Comparison of ENCODE assay signal across 15 cellular contexts in genomic region chr1:34684246-34684645, GRCh38.
A peak's percentile ranks its signal among the peaks of the same experiment; 100 is the strongest.
DNase-seq lines count a peak whose midpoint lies in the region; ATAC-seq, FAIRE-seq and TF ChIP-seq lines count a peak whose summit lies in the region.
"Had no signal": no experiment of that assay in that cellular context is flagged by ENCODE, and none has a peak within 500 bp of the region (broad histone marks: within the 10 kb centered on the region; RNA-seq: fewer than 3 reads in every experiment).

No MANE protein-coding gene starts in this region.

- H3K27ac ChIP-seq in H9 (ENCODE audit: insufficient read length, low read depth, low read length) (no peak overlapping the region), pancreas (no peak overlapping the region)
- H3K27ac ChIP-seq: brain microvascular endothelial cell, WERI-Rb-1 had no signal

- no peak overlapping the region for H3K56ac ChIP-seq in H9 (ENCODE audit: insufficient read length, low read depth, low read length)

- H2BK5ac ChIP-seq in H9 (ENCODE audit: insufficient read length, low read length) = no peak overlapping the region

- no peak overlapping the region for H2BK12ac ChIP-seq in H9 (ENCODE audit: insufficient read length, low read depth, low read length)

- intact Hi-C loops in activated CD4-positive, alpha-beta memory T cell treated with anti-CD3 and anti-CD28 coated beads for 36 hours (cut with micrococcal nuclease) = no loop called here
- intact Hi-C loops in mucosa of descending colon (cut with DNase I, micrococcal nuclease) = no loop called here
- intact Hi-C loops in lower leg skin (cut with DNase I; ENCODE audit: low total_unique reads) = no loop called here
- intact Hi-C loops in pancreas (cut with DNase I) = no loop called here
- intact Hi-C loops in natural killer cell (cut with micrococcal nuclease) = no loop called here

- POLR2A ChIA-PET in activated CD4-positive, alpha-beta memory T cell treated with anti-CD3 and anti-CD28 coated beads for 36 hours (lab: Charles Lee) = no interaction called here

- H2BK15ac ChIP-seq in H9 (ENCODE audit: low read depth, low read length) = no peak overlapping the region

- no peak overlapping the region for H4K91ac ChIP-seq in H9 (ENCODE audit: insufficient read length, low read depth, low read length)

- no peak overlapping the region for H3T11ph ChIP-seq in H9 (ENCODE audit: low read length)

- peak; percentile 25 for DNase-seq in DMS 273 treated with DMSO at 0.1 percent for 48 hours (lab: John Stamatoyannopoulos, UW)
- DNase-seq in H9 = peak; percentile 79
- DNase-seq in activated CD4-positive, alpha-beta memory T cell treated with anti-CD3 and anti-CD28 coated beads for 36 hours = peak; percentile 19
- DNase-seq in mucosa of descending colon = peak in 1 of 3 donors; percentile 7
- DNase-seq in lower leg skin (ENCODE audit: low spot score in 2 of 2) = no peak
- DNase-seq in pancreas = no peak
- no peak for DNase-seq in natural killer cell
- DNase-seq: brain microvascular endothelial cell, GF-D8, IMR-90, mesenchymal stem cell, NCI-H526 treated with DMSO at 0.1 percent for 48 hours, WERI-Rb-1 had no signal

- H3K79me2 ChIP-seq in H9 (ENCODE audit: insufficient read depth, low read length) = no peaks in the 10 kb centered on the region

- no peaks in the 10 kb centered on the region for H3K79me1 ChIP-seq in H9 (ENCODE audit: insufficient read depth, low read depth, low read length, poor library complexity, severe bottlenecking)

- H3K4me3 Mint-ChIP-seq in H9 = no peak overlapping the region
- H3K4me3 Mint-ChIP-seq in activated CD4-positive, alpha-beta memory T cell treated with anti-CD3 and anti-CD28 coated beads for 36 hours = no peak overlapping the region
- H3K4me3 Mint-ChIP-seq in natural killer cell = no peak overlapping the region

- no peak overlapping the region for H3K9ac ChIP-seq in H9 (ENCODE audit: extremely low read depth, insufficient read length, low read length)

- H2AFZ ChIP-seq in H9 (ENCODE audit: low read length) = peak overlapping the region; percentile 49

- no peaks in the 10 kb centered on the region for H3K27me3 ChIP-seq in H9 (ENCODE audit: insufficient read depth, low read length)
- H3K27me3 ChIP-seq in pancreas = no peaks in the 10 kb centered on the region
- H3K27me3 ChIP-seq: brain microvascular endothelial cell had no signal

- H3K27ac Mint-ChIP-seq in H9 (peak overlapping the region in 1 of 3 experiments; percentile 4; a peak in 1 of 7 replicates), natural killer cell (no peak overlapping the region)
- no peak overlapping the region for H3K27ac Mint-ChIP-seq in activated CD4-positive, alpha-beta memory T cell treated with anti-CD3 and anti-CD28 coated beads for 36 hours

- H3K4me1 Mint-ChIP-seq in H9 (peaks cover 13 to 19% of the 10 kb centered on the region in 2 experiments), natural killer cell (peaks cover 6 to 8% of the 10 kb centered on the region in 2 donors)
- H3K4me1 Mint-ChIP-seq in activated CD4-positive, alpha-beta memory T cell treated with anti-CD3 and anti-CD28 coated beads for 36 hours (ENCODE audit: low read depth) = peaks cover 6% of the 10 kb centered on the region

- no peak for TF ChIP-seq CTCF in H9 (conservative IDR thresholded peaks at IDR 0.05)
- TF ChIP-seq CTCF in mucosa of descending colon (IDR thresholded peaks at IDR 0.05) = no peak
- TF ChIP-seq CTCF in lower leg skin (IDR thresholded peaks at IDR 0.05) = no peak
- no peak for TF ChIP-seq CTCF in pancreas (IDR thresholded peaks at IDR 0.05)
- TF ChIP-seq CTCF in natural killer cell (IDR thresholded peaks at IDR 0.05) = no peak

- H3K4me3 ChIP-seq in mucosa of descending colon = no peak overlapping the region
- H3K4me3 ChIP-seq in lower leg skin (ENCODE audit: low read depth, poor library complexity, severe bottlenecking) = no peak overlapping the region
- H3K4me3 ChIP-seq in pancreas = no peak overlapping the region

- no peaks in the 10 kb centered on the region for H3K36me3 ChIP-seq in mucosa of descending colon (ENCODE audit: low read depth)
- no peaks in the 10 kb centered on the region for H3K36me3 ChIP-seq in pancreas
- H3K36me3 ChIP-seq: brain microvascular endothelial cell, WERI-Rb-1 had no signal

- H3K9me3 Mint-ChIP-seq in H9 = peaks cover 5 to 10% of the 10 kb centered on the region in 2 experiments
- H3K9me3 Mint-ChIP-seq in activated CD4-positive, alpha-beta memory T cell treated with anti-CD3 and anti-CD28 coated beads for 36 hours = no peaks in the 10 kb centered on the region
- H3K9me3 Mint-ChIP-seq in natural killer cell = no peaks in the 10 kb centered on the region

- no peak overlapping the region for H3K4ac ChIP-seq in H9 (ENCODE audit: low read depth, low read length)

- no peaks in the 10 kb centered on the region; the same call in 1 of the 2 replicates for H3K4me1 ChIP-seq in H9 (ENCODE audit: insufficient read depth, low read length)
- H3K4me1 ChIP-seq in mucosa of descending colon (ENCODE audit: low read depth) = peaks cover 5% of the 10 kb centered on the region
- H3K4me1 ChIP-seq in pancreas = no peaks in the 10 kb centered on the region

- H4K5ac ChIP-seq in H9 (ENCODE audit: insufficient read length, low read depth, low read length) = no peak overlapping the region

- WGBS in H9 (ENCODE audit: extremely low coverage, insufficient read length, low lambda C conversion rate) = no CpG with 5 or more reads among the region's 5 CpGs
- 15% methylated on average over 5 of the region's 5 CpGs for WGBS in lower leg skin, 2 donors
- WGBS in pancreas, 2 donors = 26 to 32% methylated on average over 5 of the region's 5 CpGs

- H3K9me3 ChIP-seq in H9 (ENCODE audit: control insufficient read depth, low read depth, low read length) (no peaks in the 10 kb centered on the region), mucosa of descending colon (no peaks in the 10 kb centered on the region), pancreas (no peaks in the 10 kb centered on the region)

- no peak overlapping the region for H3K14ac ChIP-seq in H9 (ENCODE audit: insufficient read depth, low read length)

- H3K36me3 Mint-ChIP-seq in H9 (ENCODE audit: insufficient read depth in 1 of 3, low read depth in 3 of 3) (peaks cover under 1 to 3% (median under 1%) of the 10 kb centered on the region in 3 experiments; a peak in 5 of 7 replicates), natural killer cell (no peaks in the 10 kb centered on the region)
- H3K36me3 Mint-ChIP-seq in activated CD4-positive, alpha-beta memory T cell treated with anti-CD3 and anti-CD28 coated beads for 36 hours = no peaks in the 10 kb centered on the region

- TF ChIP-seq POLR2A in lower leg skin (IDR thresholded peaks at IDR 0.05) = no peak

- ATAC-seq in mucosa of descending colon = peak; percentile 45
- no peak for ATAC-seq in HG03139 (IDR thresholded peaks at IDR 0.05; ENCODE audit: unreplicated experiment)
- no peak for ATAC-seq in pancreas
- ATAC-seq in natural killer cell = no peak

- H3K27me3 Mint-ChIP-seq in H9 (ENCODE audit: low read depth) = peaks cover 10% of the 10 kb centered on the region
- H3K27me3 Mint-ChIP-seq in activated CD4-positive, alpha-beta memory T cell treated with anti-CD3 and anti-CD28 coated beads for 36 hours = peaks cover 11% of the 10 kb centered on the region
- H3K27me3 Mint-ChIP-seq in natural killer cell (ENCODE audit: low read depth in 2 of 2) = peaks cover 15 to 42% of the 10 kb centered on the region in 2 donors

- no peak overlapping the region for H3K18ac ChIP-seq in H9 (ENCODE audit: insufficient read length, low read depth, low read length)

- H4K20me1 ChIP-seq in H9 (ENCODE audit: control insufficient read depth, insufficient read depth, insufficient read length) = no peaks in the 10 kb centered on the region

- H3K23ac ChIP-seq in H9 (ENCODE audit: insufficient read length, low read depth, low read length) = no peak overlapping the region

- CTCF ChIA-PET in activated CD4-positive, alpha-beta memory T cell treated with anti-CD3 and anti-CD28 coated beads for 36 hours (lab: Charles Lee) = interaction anchor here (0.9 to 1.5 kb wide), 2 partner anchors 8 to 59 kb away, joined by 3 to 5 read pairs; no protein-coding TSS in a partner anchor

- H2BK120ac ChIP-seq in H9 (ENCODE audit: low read depth, low read length, poor library complexity, severe bottlenecking) = no peak overlapping the region

- no peak overlapping the region for H2AK5ac ChIP-seq in H9 (ENCODE audit: insufficient read length, low read length)

- peak overlapping the region; percentile 20 for H3K4me2 ChIP-seq in H9 (ENCODE audit: insufficient read depth, insufficient read length, low read length)
- H3K4me2 ChIP-seq: smooth muscle cell had no signal

- no peak for FAIRE-seq in pancreas (lab: Jason Lieb, UNC)

- no peak overlapping the region for H4K8ac ChIP-seq in H9 (replicated peaks; ENCODE audit: insufficient read length, low read depth, low read length)

- H3K23me2 ChIP-seq in H9 (ENCODE audit: insufficient read length, low read depth, low read length, poor library complexity, severe bottlenecking) = no peaks in the 10 kb centered on the region

- no peak overlapping the region for H2BK20ac ChIP-seq in H9 (ENCODE audit: low read depth, low read length, poor library complexity, severe bottlenecking)

Comparison
In these comparisons a context has a peak if more than half of its experiments do, and no peak if none do; other contexts are left out.
1. DNase-seq: peak in DMS 273 treated with DMSO at 0.1 percent for 48 hours (single experiment), H9 (single experiment) and activated CD4-positive, alpha-beta memory T cell treated with anti-CD3 and anti-CD28 coated beads for 36 hours (single experiment); none in lower leg skin (0 of 2), pancreas (0 of 6) and natural killer cell (single experiment).